Comparison of ENCODE assay signal across 15 cellular contexts in genomic region chr3:123327956-123328850, GRCh38.
DNase-seq lines count a peak whose midpoint lies in the region; ATAC-seq and TF ChIP-seq lines count a peak whose summit lies in the region.
"Had no signal": no experiment of that assay in that cellular context is flagged by ENCODE, and none has a peak within 500 bp of the region (broad histone marks: within the 10 kb centered on the region; RNA-seq: fewer than 3 reads in every experiment).

No MANE protein-coding gene starts in this region.

- BruUV-seq in A673 (replicated peaks; lab: Mats Ljungman, UMichigan) = no TSS peak

- H3K4me3 ChIP-seq in esophagus muscularis mucosa (no peak overlapping the region), neural progenitor cell (no peak overlapping the region), A673 (ENCODE audit: low read depth, low read length, poor library complexity, severe bottlenecking) (no peak overlapping the region)
- H3K4me3 ChIP-seq: cardiac muscle cell, Peyer's patch, SJSA1, thoracic aorta had no signal

- no peak overlapping the region for H3K9ac ChIP-seq in neural progenitor cell

- CTCF ChIA-PET in A673 (lab: Charles Lee) = no interaction called here

- H3K27ac Mint-ChIP-seq in CD14-positive monocyte = peak overlapping the region in 1 of 7 donors; percentile 62
- no peak overlapping the region for H3K27ac Mint-ChIP-seq in neural progenitor cell
- H3K27ac Mint-ChIP-seq: activated CD4-positive, alpha-beta T cell treated with anti-CD3 and anti-CD28 coated beads, Interleukin-2, amount 10 ng/mL, durations not matched to agents 7 days and 5 days; naive thymus-derived CD4-positive, alpha-beta T cell; T-helper 1 cell treated with Interleukin-12 subunit alpha and Interleukin-12 subunit beta and Interleukin-4 antibody, amounts not matched to agents 30 μg/mL and 1 μg/mL, for 36 hours had no signal

- DNase-seq in CD14-positive monocyte (ENCODE audit: low spot score) (peak; percentile 22), esophagus muscularis mucosa (ENCODE audit: extremely low spot score) (no peak), neural progenitor cell (ENCODE audit: low spot score) (no peak), A673 (ENCODE audit: low spot score) (no peak)
- no peak for DNase-seq in stimulated activated naive CD4-positive, alpha-beta T cell treated with Interleukin-2 at 50 U/mL for 16 hours (lab: John Stamatoyannopoulos, UW)
- DNase-seq in stimulated activated CD4-positive, alpha-beta T cell treated with anti-CD3 and anti-CD28 coated beads, Interleukin-4, amount 100 ng/mL, for 1 hour = no peak
- DNase-seq: NCI-H510A had no signal

- H3K4me1 Mint-ChIP-seq in CD14-positive monocyte (no peaks in the 10 kb centered on the region), neural progenitor cell (no peaks in the 10 kb centered on the region)
- H3K4me1 Mint-ChIP-seq: activated CD4-positive, alpha-beta T cell treated with anti-CD3 and anti-CD28 coated beads, Interleukin-2, amount 10 ng/mL, durations not matched to agents 7 days and 5 days had no signal

- POLR2A ChIA-PET in A673 (lab: Charles Lee; ENCODE audit: low non-redundant PET) = no interaction called here

- no peaks in the 10 kb centered on the region for H3K9me3 ChIP-seq in esophagus muscularis mucosa
- H3K9me3 ChIP-seq in neural progenitor cell (ENCODE audit: low read depth) = no peaks in the 10 kb centered on the region
- no peaks in the 10 kb centered on the region for H3K9me3 ChIP-seq in A673 (ENCODE audit: low read depth, low read length, poor library complexity, severe bottlenecking)
- H3K9me3 ChIP-seq: Peyer's patch, SJSA1, thoracic aorta had no signal

- peak; percentile 26 for ATAC-seq in HG03439 (IDR thresholded peaks at IDR 0.05; ENCODE audit: unreplicated experiment)

- no peak for TF ChIP-seq POLR2A in esophagus muscularis mucosa (IDR thresholded peaks at IDR 0.05; ENCODE audit: low read depth)

- TF ChIP-seq CTCF in CD14-positive monocyte (IDR thresholded peaks at IDR 0.05) = no peak
- no peak for TF ChIP-seq CTCF in esophagus muscularis mucosa (IDR thresholded peaks at IDR 0.05)
- no peak for TF ChIP-seq CTCF in neural progenitor cell (IDR thresholded peaks at IDR 0.05)
- TF ChIP-seq CTCF in A673 (conservative IDR thresholded peaks at IDR 0.05; ENCODE audit: low read depth, low read length) = no peak

- H4K20me1 ChIP-seq in neural progenitor cell (ENCODE audit: low read depth) = no peaks in the 10 kb centered on the region

- H3K36me3 Mint-ChIP-seq in CD14-positive monocyte (no peaks in the 10 kb centered on the region), neural progenitor cell (no peaks in the 10 kb centered on the region)
- H3K36me3 Mint-ChIP-seq: naive thymus-derived CD4-positive, alpha-beta T cell had no signal

- 79% methylated on average over 21 of the region's 25 CpGs for WGBS in esophagus muscularis mucosa

- no peak for TF ChIP-seq EP300 in esophagus muscularis mucosa (IDR thresholded peaks at IDR 0.05)

- H3K4me1 ChIP-seq in esophagus muscularis mucosa (peaks cover 63 to 99% (median 88%) of the 10 kb centered on the region in 4 donors), neural progenitor cell (peaks cover 8% of the 10 kb centered on the region), A673 (ENCODE audit: insufficient read depth, low read length, poor library complexity, severe bottlenecking) (no peaks in the 10 kb centered on the region)
- H3K4me1 ChIP-seq: SJSA1 had no signal

- H3K9me3 Mint-ChIP-seq in CD14-positive monocyte (no peaks in the 10 kb centered on the region), neural progenitor cell (no peaks in the 10 kb centered on the region)
- H3K9me3 Mint-ChIP-seq: activated CD4-positive, alpha-beta T cell treated with anti-CD3 and anti-CD28 coated beads, Interleukin-2, amount 10 ng/mL, durations not matched to agents 7 days and 5 days; naive thymus-derived CD4-positive, alpha-beta T cell; T-helper 1 cell treated with Interleukin-12 subunit alpha and Interleukin-12 subunit beta and Interleukin-4 antibody, amounts not matched to agents 30 μg/mL and 1 μg/mL, for 36 hours had no signal

- H3K4me2 ChIP-seq in neural progenitor cell = no peak overlapping the region

- H2AFZ ChIP-seq in neural progenitor cell (replicated peaks) = no peak overlapping the region

- peaks cover 0 to 50% (median 34%) of the 10 kb centered on the region in 4 donors for H3K36me3 ChIP-seq in esophagus muscularis mucosa
- H3K36me3 ChIP-seq in neural progenitor cell = no peaks in the 10 kb centered on the region
- no peaks in the 10 kb centered on the region for H3K36me3 ChIP-seq in A673 (ENCODE audit: insufficient read depth, low read length, poor library complexity, severe bottlenecking)
- H3K36me3 ChIP-seq: Peyer's patch, SJSA1 had no signal

- peaks cover 4 to 7% (median 5%) of the 10 kb centered on the region in 3 donors for H3K27me3 Mint-ChIP-seq in CD14-positive monocyte (ENCODE audit: low read depth in 3 of 3)
- H3K27me3 Mint-ChIP-seq in neural progenitor cell (ENCODE audit: insufficient read depth, low read depth) = peaks cover 3% of the 10 kb centered on the region
- H3K27me3 Mint-ChIP-seq: activated CD4-positive, alpha-beta T cell treated with anti-CD3 and anti-CD28 coated beads, Interleukin-2, amount 10 ng/mL, durations not matched to agents 7 days and 5 days had no signal

- no peak overlapping the region for H3K4me3 Mint-ChIP-seq in CD14-positive monocyte
- H3K4me3 Mint-ChIP-seq in neural progenitor cell = peak overlapping the region; percentile 48
- H3K4me3 Mint-ChIP-seq: activated CD4-positive, alpha-beta T cell treated with anti-CD3 and anti-CD28 coated beads, Interleukin-2, amount 10 ng/mL, durations not matched to agents 7 days and 5 days; naive thymus-derived CD4-positive, alpha-beta T cell; T-helper 1 cell treated with Interleukin-12 subunit alpha and Interleukin-12 subunit beta and Interleukin-4 antibody, amounts not matched to agents 30 μg/mL and 1 μg/mL, for 36 hours had no signal

- H3K27me3 ChIP-seq in esophagus muscularis mucosa = no peaks in the 10 kb centered on the region
- no peaks in the 10 kb centered on the region for H3K27me3 ChIP-seq in neural progenitor cell
- H3K27me3 ChIP-seq in A673 (replicated peaks; ENCODE audit: insufficient read depth, low read depth, low read length, poor library complexity) = no peaks in the 10 kb centered on the region
- H3K27me3 ChIP-seq: Peyer's patch, SJSA1 had no signal

- H3F3A ChIP-seq in neural progenitor cell (ENCODE audit: low read depth) = no peaks in the 10 kb centered on the region

- no peaks in the 10 kb centered on the region for H3K79me2 ChIP-seq in neural progenitor cell (ENCODE audit: low read depth)

- peak overlapping the region; percentile 77 to 88 (median 83) for H3K27ac ChIP-seq in esophagus muscularis mucosa (replicated peaks in 1 of 4)
- H3K27ac ChIP-seq in neural progenitor cell = no peak overlapping the region
- no peak overlapping the region for H3K27ac ChIP-seq in A673 (ENCODE audit: low read depth, low read length, poor library complexity, severe bottlenecking)
- H3K27ac ChIP-seq: cardiac muscle cell, Peyer's patch, SJSA1 had no signal

- intact Hi-C loops in CD14-positive monocyte (cut with micrococcal nuclease) (loop anchor here (2.0 kb wide), 1 partner anchor 231 kb away; no protein-coding TSS in a partner anchor), esophagus muscularis mucosa (cut with DNase I) (loop anchor here (2.0 to 5.0 kb wide), 3 partner anchors 119 to 233 kb away; partner anchors contain the start of gene ADCY5), A673 (cut with micrococcal nuclease; ENCODE audit: unreplicated experiment) (no loop called here)

Comparison
In these comparisons a context has a peak if more than half of its experiments do, and no peak if none do; other contexts are left out.
1. H3K27ac ChIP-seq: peak in esophagus muscularis mucosa (4 of 4); none in neural progenitor cell (single experiment) and A673 (single experiment).